In genomic region chr21:45344576-45344975, GRCh38 we compare ENCODE assay signal across 29 cellular contexts.
"Had no signal": no experiment of that assay in that cellular context is flagged by ENCODE, and none has a peak within 500 bp of the region (broad histone marks: within the 10 kb centered on the region; RNA-seq: fewer than 3 reads in every experiment).

No MANE protein-coding gene starts in this region.

- FAIRE-seq: islet of Langerhans had no signal

- H3K27me3 ChIP-seq: colonic mucosa, heart left ventricle, ovary, tibial nerve, upper lobe of left lung, uterus had no signal

- H3K27ac ChIP-seq: colonic mucosa, epithelial cell of prostate, ovary, psoas muscle, spleen, thoracic aorta, tibial nerve, upper lobe of left lung, uterus had no signal

- H3K9me3 Mint-ChIP-seq: endodermal cell; stimulated activated naive CD8-positive, alpha-beta T cell treated with anti-CD3 and anti-CD28 coated beads, Interleukin-15, Interleukin-2, amounts not matched to agents 100 ng/mL and 50 ng/mL, for 24 hours had no signal

- H3K4me3 ChIP-seq: colonic mucosa, gastrocnemius medialis, heart left ventricle, ovary, psoas muscle, skin epidermis, spleen, thoracic aorta, tibial nerve, upper lobe of left lung, uterus had no signal

- H3K9me3 ChIP-seq: colonic mucosa, gastrocnemius medialis, heart left ventricle, ovary, psoas muscle, spleen, thoracic aorta, tibial nerve, upper lobe of left lung, uterus had no signal

- ATAC-seq: esophagus mucosa; gastrocnemius medialis; heart left ventricle; naive thymus-derived CD4-positive, alpha-beta T cell; psoas muscle; stimulated activated naive B cell treated with anti-CD40 and anti-IgM and Interleukin-4, amounts not matched to agents 10 μg/mL and 1 μg/mL and 100 μg/mL, for 72 hours had no signal

- DNase-seq: colonic mucosa; effector CD8-positive, alpha-beta T cell; endodermal cell; foreskin fibroblast; gastrocnemius medialis; hippocampal formation; kidney glomerular epithelial cell; mesendoderm; midbrain; naive thymus-derived CD4-positive, alpha-beta T cell; occipital lobe; ovary; posterior cingulate gyrus; psoas muscle; spleen; stimulated activated CD4-positive, alpha-beta T cell treated with anti-CD3 and anti-CD28 coated beads, Interleukin-4, amount 100 ng/mL, for 4 hours; stimulated activated naive B cell treated with anti-CD40 and anti-IgM and Interleukin-4, amounts not matched to agents 10 μg/mL and 1 μg/mL and 100 μg/mL, for 72 hours; uterus had no signal

- H3K27ac Mint-ChIP-seq: dendritic cell treated with granulocyte-macrophage colony-stimulating factor and Interleukin-4, amounts not matched to agents 40 ng/mL and 50 ng/mL, for 4 days; endodermal cell; naive thymus-derived CD4-positive, alpha-beta T cell; nephron; stimulated activated naive B cell treated with anti-CD40 and anti-IgM and Interleukin-4, amounts not matched to agents 10 μg/mL and 1 μg/mL and 100 μg/mL, for 72 hours; stimulated activated naive CD8-positive, alpha-beta T cell treated with anti-CD3 and anti-CD28 coated beads, Interleukin-15, Interleukin-2, amounts not matched to agents 100 ng/mL and 50 ng/mL, for 24 hours had no signal

- H3K4me1 Mint-ChIP-seq: stimulated activated naive B cell treated with anti-CD40 and anti-IgM and Interleukin-4, amounts not matched to agents 10 μg/mL and 1 μg/mL and 100 μg/mL, for 72 hours had no signal

- H3K36me3 ChIP-seq: colonic mucosa, gastrocnemius medialis, heart left ventricle, ovary, spleen, thoracic aorta, tibial nerve, upper lobe of left lung, uterus had no signal

- H3K4me3 Mint-ChIP-seq: dendritic cell treated with granulocyte-macrophage colony-stimulating factor and Interleukin-4, amounts not matched to agents 40 ng/mL and 50 ng/mL, for 4 days; endodermal cell; naive thymus-derived CD4-positive, alpha-beta T cell; nephron; stimulated activated naive B cell treated with anti-CD40 and anti-IgM and Interleukin-4, amounts not matched to agents 10 μg/mL and 1 μg/mL and 100 μg/mL, for 72 hours; stimulated activated naive CD8-positive, alpha-beta T cell treated with anti-CD3 and anti-CD28 coated beads, Interleukin-15, Interleukin-2, amounts not matched to agents 100 ng/mL and 50 ng/mL, for 24 hours had no signal

- H3K36me3 Mint-ChIP-seq: stimulated activated naive B cell treated with anti-CD40 and anti-IgM and Interleukin-4, amounts not matched to agents 10 μg/mL and 1 μg/mL and 100 μg/mL, for 72 hours had no signal

- H3K4me1 ChIP-seq: colonic mucosa, gastrocnemius medialis, psoas muscle had no signal
